Comparison of ENCODE assay signal across 8 cellular contexts in genomic region chr17:41835214-41835799, GRCh38. TPM values are rescaled to one million over a fixed set of nuclear protein-coding genes. Genes with fewer than 3 reads are reported as not detected.
DNase-seq lines count a peak whose midpoint lies in the region; TF ChIP-seq lines count a peak whose summit lies in the region.

No MANE protein-coding gene starts in this region.

- no peak for DNase-seq in CD8-positive, alpha-beta memory T cell
- DNase-seq in HCEC 1CT (peak; percentile 11), WERI-Rb-1 (peak; percentile 40), glutamatergic neuron (peak; percentile 31), NCI-H510A (lab: John Stamatoyannopoulos, UW) (no peak), NCI-H2107 (lab: John Stamatoyannopoulos, UW) (no peak), ACHN (no peak)

- peaks cover 0 to 27% (median 5%) of the 10 kb centered on the region in 3 donors for H3K36me3 Mint-ChIP-seq in CD8-positive, alpha-beta memory T cell
- H3K36me3 Mint-ChIP-seq in glutamatergic neuron (ENCODE audit: unreplicated experiment): no peaks in the 10 kb centered on the region

- no peaks in the 10 kb centered on the region for H3K9me3 ChIP-seq in CD8-positive, alpha-beta memory T cell (ENCODE audit: low read length)
- no peaks in the 10 kb centered on the region for H3K9me3 ChIP-seq in WERI-Rb-1 (ENCODE audit: severe bottlenecking)

- no peaks in the 10 kb centered on the region for H3K9me3 Mint-ChIP-seq in CD8-positive, alpha-beta memory T cell
- H3K9me3 Mint-ChIP-seq in glutamatergic neuron (ENCODE audit: unreplicated experiment): peaks cover 3% of the 10 kb centered on the region

- CTCF ChIA-PET in CD8-positive, alpha-beta memory T cell (lab: Charles Lee): no interaction called here

- H3K27ac ChIP-seq in CD8-positive, alpha-beta memory T cell (ENCODE audit: low read depth, low read length): no peak overlapping the region
- peak overlapping the region; percentile 79 for H3K27ac ChIP-seq in WERI-Rb-1
- H3K27ac ChIP-seq in rectal smooth muscle tissue (ENCODE audit: low read depth, low read length): peak overlapping the region; percentile 76

- H3K27me3 Mint-ChIP-seq in CD8-positive, alpha-beta memory T cell: peaks cover 0 to 3% of the 10 kb centered on the region in 2 donors
- H3K27me3 Mint-ChIP-seq in glutamatergic neuron (ENCODE audit: unreplicated experiment): no peaks in the 10 kb centered on the region

- peak overlapping the region; percentile 52 for H3K4me3 ChIP-seq in CD8-positive, alpha-beta memory T cell (ENCODE audit: low read length)
- H3K4me3 ChIP-seq in WERI-Rb-1 (ENCODE audit: low read depth, low read length): peak overlapping the region; percentile 94
- peak overlapping the region; percentile 88 for H3K4me3 ChIP-seq in rectal smooth muscle tissue (ENCODE audit: low read length)

- no peak for TF ChIP-seq CTCF in WERI-Rb-1 (IDR thresholded peaks at IDR 0.05; ENCODE audit: low read depth, low read length)
- no peak for TF ChIP-seq CTCF in glutamatergic neuron (IDR thresholded peaks at IDR 0.05; ENCODE audit: partially characterized antibody, unreplicated experiment)

- H3K27ac Mint-ChIP-seq in CD8-positive, alpha-beta memory T cell: peak overlapping the region in 7 of 8 donors; percentile 21 to 86 (median 64)
- peak overlapping the region; percentile 30 for H3K27ac Mint-ChIP-seq in glutamatergic neuron (ENCODE audit: unreplicated experiment)

- POLR2A ChIA-PET in CD8-positive, alpha-beta memory T cell (lab: Charles Lee): interaction anchor here (1.1 kb wide), 1 partner anchor 8 kb away, joined by 3 read pairs; no protein-coding TSS in a partner anchor

- no peaks in the 10 kb centered on the region for H3K36me3 ChIP-seq in CD8-positive, alpha-beta memory T cell (ENCODE audit: insufficient read depth, low read length)
- peaks cover 49% of the 10 kb centered on the region for H3K36me3 ChIP-seq in WERI-Rb-1
- peaks cover 2% of the 10 kb centered on the region for H3K36me3 ChIP-seq in rectal smooth muscle tissue (ENCODE audit: control insufficient read depth, insufficient read depth, low read length)

- H3K27me3 ChIP-seq in CD8-positive, alpha-beta memory T cell (ENCODE audit: insufficient read depth, low read length, poor library complexity, severe bottlenecking): no peaks in the 10 kb centered on the region
- no peaks in the 10 kb centered on the region for H3K27me3 ChIP-seq in WERI-Rb-1 (ENCODE audit: insufficient read depth, low read depth, severe bottlenecking)
- no peaks in the 10 kb centered on the region for H3K27me3 ChIP-seq in rectal smooth muscle tissue (ENCODE audit: control insufficient read depth, insufficient read depth, low read length)

- peaks cover 11 to 23% (median 13%) of the 10 kb centered on the region in 3 donors for H3K4me1 Mint-ChIP-seq in CD8-positive, alpha-beta memory T cell
- H3K4me1 Mint-ChIP-seq in glutamatergic neuron (ENCODE audit: low read depth, unreplicated experiment): peaks cover 6% of the 10 kb centered on the region

- peak overlapping the region; percentile 85 to 92 (median 87) for H3K4me3 Mint-ChIP-seq in CD8-positive, alpha-beta memory T cell
- peak overlapping the region; percentile 85 for H3K4me3 Mint-ChIP-seq in glutamatergic neuron (ENCODE audit: unreplicated experiment)

- peak overlapping the region; percentile 43 for H3K9ac ChIP-seq in rectal smooth muscle tissue (ENCODE audit: low read length)

- in situ Hi-C loops in ACHN (cut with HindIII; ENCODE audit: low pct_ligation_motif_present, low pct_unique_long_range_greater_than_20kb, low sequenced_read_pairs): no loop called here

- peaks cover 17% of the 10 kb centered on the region for H3K4me1 ChIP-seq in CD8-positive, alpha-beta memory T cell (ENCODE audit: insufficient read depth, low read length)
- peaks cover 4% of the 10 kb centered on the region for H3K4me1 ChIP-seq in rectal smooth muscle tissue (ENCODE audit: control insufficient read depth, insufficient read depth, low read length)

RNA-seq across cellular contexts. Expression of gene NT5C3B, which starts 0.7 kb away (rescaled TPM):
- 10 to 100 TPM; 48.5 to 50.2 TPM for total RNA-seq in CD8-positive, alpha-beta memory T cell
- 45.0 TPM for polyA plus RNA-seq in CD8-positive, alpha-beta memory T cell
- total RNA-seq in glutamatergic neuron (ENCODE audit: unreplicated experiment): 165 TPM

RNA-seq across cellular contexts. Expression of gene KLHL10, which starts 2.3 kb away (rescaled TPM):
- total RNA-seq in CD8-positive, alpha-beta memory T cell: not detected
- 0.24 TPM for polyA plus RNA-seq in CD8-positive, alpha-beta memory T cell
- not detected for total RNA-seq in glutamatergic neuron (ENCODE audit: unreplicated experiment)

RNA-seq across cellular contexts. Expression of gene FKBP10, which starts 22.5 kb away (rescaled TPM):
- total RNA-seq in CD8-positive, alpha-beta memory T cell: 1 to 10 TPM; 1.4 to 1.5 TPM
- not detected for polyA plus RNA-seq in CD8-positive, alpha-beta memory T cell
- 28.5 TPM for total RNA-seq in glutamatergic neuron (ENCODE audit: unreplicated experiment)

RNA-seq across cellular contexts. Expression of gene P3H4, which starts 23.6 kb away (rescaled TPM):
- 1 to 10 TPM; 2.6 to 3.7 TPM for total RNA-seq in CD8-positive, alpha-beta memory T cell
- polyA plus RNA-seq in CD8-positive, alpha-beta memory T cell: 5.4 TPM
- 5.6 TPM for total RNA-seq in glutamatergic neuron (ENCODE audit: unreplicated experiment)

RNA-seq across cellular contexts. Expression of gene KLHL11, which starts 29.9 kb away (rescaled TPM):
- total RNA-seq in CD8-positive, alpha-beta memory T cell: 10 to 100 TPM; 24.7 to 26.9 TPM
- polyA plus RNA-seq in CD8-positive, alpha-beta memory T cell: 6.4 TPM
- total RNA-seq in glutamatergic neuron (ENCODE audit: unreplicated experiment): 17.4 TPM

Comparison
In these comparisons a context has a peak if more than half of its experiments do, and no peak if none do; other contexts are left out.
1. DNase-seq: peak in HCEC 1CT (single experiment), WERI-Rb-1 (single experiment) and glutamatergic neuron (single experiment); none in CD8-positive, alpha-beta memory T cell (0 of 5), NCI-H510A (single experiment), NCI-H2107 (single experiment) and ACHN (single experiment).
2. RNA of gene FKBP10, which starts 22.5 kb away (total RNA-seq): 28.5 TPM in glutamatergic neuron (single experiment); 1.4 to 1.5 TPM in CD8-positive, alpha-beta memory T cell; every median in the first group is over 10 times any median in the second.
3. Peak in every context shown above with its lines, with median percentiles within 50 percentile points of each other: H3K4me3 ChIP-seq.